1 cellular context compared by ENCODE assay signal in genomic region chr10:120850911-120851865, GRCh38.
TF ChIP-seq lines count a peak whose summit lies in the region.

WDR11 (plus strand) TSS chr10:120851362; CDS start chr10:120851421, 59 bp downstream.

TF ChIP-seq in HepG2, 621 proteins besides CTCF, POLR2A, EP300 and RAD21 (continued from another document and continues in another):
- TF ChIP-seq CEBPZ (IDR thresholded peaks at IDR 0.05; ENCODE audit: low read length) (no peak), ZNF20 (CRISPR knock-in tag; IDR thresholded peaks at IDR 0.05) (no peak), ZEB1 (IDR thresholded peaks at IDR 0.05; ENCODE audit: insufficient replicate concordance, low read depth) (peak; percentile 28), TEAD2 (CRISPR knock-in tag; IDR thresholded peaks at IDR 0.05) (peak; percentile 52; the same call in 1 of the 2 replicates), ZNF768 (CRISPR knock-in tag; IDR thresholded peaks at IDR 0.05) (peak; percentile 77), PLRG1 (conservative IDR thresholded peaks at IDR 0.05) (no peak), ATAD3A (CRISPR knock-in tag; IDR thresholded peaks at IDR 0.05) (no peak), MYC (CRISPR knock-in tag; IDR thresholded peaks at IDR 0.05; ENCODE audit: borderline replicate concordance) (peak; percentile 75), TBL1XR1 (IDR thresholded peaks at IDR 0.05; ENCODE audit: borderline replicate concordance, low read length, partially characterized antibody) (peak; percentile 56), ZNF709 (CRISPR knock-in tag; IDR thresholded peaks at IDR 0.05) (no peak), ZBTB1 (CRISPR knock-in tag; IDR thresholded peaks at IDR 0.05; ENCODE audit: borderline replicate concordance) (no peak), HDAC6 (IDR thresholded peaks at IDR 0.05; ENCODE audit: low read depth, low read length) (no peak), MEIS2 (CRISPR knock-in tag; IDR thresholded peaks at IDR 0.05) (peak; percentile 34; the same call in 1 of the 2 replicates), EEA1 (CRISPR knock-in tag; IDR thresholded peaks at IDR 0.05; ENCODE audit: borderline replicate concordance) (peak; percentile 46; the same call in 1 of the 2 replicates), ZC3H13 (CRISPR knock-in tag; IDR thresholded peaks at IDR 0.05) (no peak), ZNF720 (CRISPR knock-in tag; IDR thresholded peaks at IDR 0.05) (no peak), ZIK1 (CRISPR knock-in tag; IDR thresholded peaks at IDR 0.05; ENCODE audit: borderline replicate concordance, low read depth) (0 out of 2 replicates have a peak, but pooled peaks have one; percentile 58), ZNF329 (CRISPR knock-in tag; IDR thresholded peaks at IDR 0.05; ENCODE audit: low read depth) (no peak), HOXA5 (CRISPR knock-in tag; IDR thresholded peaks at IDR 0.05) (peak; percentile 90), TFDP1 (CRISPR knock-in tag; IDR thresholded peaks at IDR 0.05; ENCODE audit: borderline replicate concordance) (peak; percentile 13; the same call in 1 of the 2 replicates), TERF1 (CRISPR knock-in tag; IDR thresholded peaks at IDR 0.05) (no peak), ZNF460 (CRISPR knock-in tag; IDR thresholded peaks at IDR 0.05; ENCODE audit: borderline replicate concordance) (no peak), ZNF816 (CRISPR knock-in tag; IDR thresholded peaks at IDR 0.05; ENCODE audit: borderline replicate concordance) (no peak), NFYB (CRISPR knock-in tag; IDR thresholded peaks at IDR 0.05) (no peak), ZFYVE20 (CRISPR knock-in tag; IDR thresholded peaks at IDR 0.05; ENCODE audit: borderline replicate concordance, low read depth) (no peak), MTF1 (CRISPR knock-in tag; IDR thresholded peaks at IDR 0.05) (no peak), PCBP1 (IDR thresholded peaks at IDR 0.05; ENCODE audit: borderline replicate concordance, low read depth, low read length) (peak; percentile 89; the same call in 1 of the 2 replicates), NONO (IDR thresholded peaks at IDR 0.05) (no peak), NONO (CRISPR knock-in tag; conservative IDR thresholded peaks at IDR 0.05) (peak; percentile 95), TCF12 (IDR thresholded peaks at IDR 0.05) (no peak), TCF12 (CRISPR knock-in tag; IDR thresholded peaks at IDR 0.05) (no peak), CENPT (CRISPR knock-in tag; IDR thresholded peaks at IDR 0.05; ENCODE audit: low read depth) (no peak), RELA (CRISPR knock-in tag; IDR thresholded peaks at IDR 0.05) (no peak), ZSCAN9 (CRISPR knock-in tag; IDR thresholded peaks at IDR 0.05; ENCODE audit: borderline replicate concordance) (peak; percentile 67), MYNN (CRISPR knock-in tag; IDR thresholded peaks at IDR 0.05; ENCODE audit: low read depth) (peak; percentile 66; the same call in 1 of the 2 replicates), ZNF788 (CRISPR knock-in tag; IDR thresholded peaks at IDR 0.05; ENCODE audit: borderline replicate concordance) (peak; percentile 98), RFXANK (CRISPR knock-in tag; IDR thresholded peaks at IDR 0.05) (peak; percentile 81; the same call in 1 of the 2 replicates), KIAA2018 (CRISPR knock-in tag; IDR thresholded peaks at IDR 0.05; ENCODE audit: borderline replicate concordance) (0 out of 2 replicates have a peak, but pooled peaks have one; percentile 69), ZC3H4 (CRISPR knock-in tag; IDR thresholded peaks at IDR 0.05; ENCODE audit: borderline replicate concordance) (no peak), ZNF710 (CRISPR knock-in tag; IDR thresholded peaks at IDR 0.05; ENCODE audit: borderline replicate concordance) (peak; percentile 58; the same call in 1 of the 2 replicates), FOSL1 (CRISPR knock-in tag; IDR thresholded peaks at IDR 0.05; ENCODE audit: borderline replicate concordance) (no peak), HINFP (CRISPR knock-in tag; IDR thresholded peaks at IDR 0.05; ENCODE audit: low read depth) (no peak; the same call in 1 of the 2 replicates), ZNF775 (CRISPR knock-in tag; IDR thresholded peaks at IDR 0.05; ENCODE audit: borderline replicate concordance) (no peak; the same call in 1 of the 2 replicates), SNAPC2 (CRISPR knock-in tag; IDR thresholded peaks at IDR 0.05) (peak; percentile 88; the same call in 1 of the 2 replicates), KDM5B (CRISPR knock-in tag; IDR thresholded peaks at IDR 0.05; ENCODE audit: borderline replicate concordance) (peak; percentile 87; the same call in 1 of the 2 replicates), ZNF558 (CRISPR knock-in tag; IDR thresholded peaks at IDR 0.05; ENCODE audit: borderline replicate concordance) (peak; percentile 86; the same call in 1 of the 2 replicates), WIZ (CRISPR knock-in tag; IDR thresholded peaks at IDR 0.05) (peak; percentile 93)
- TF ChIP-seq, protein P1, sequence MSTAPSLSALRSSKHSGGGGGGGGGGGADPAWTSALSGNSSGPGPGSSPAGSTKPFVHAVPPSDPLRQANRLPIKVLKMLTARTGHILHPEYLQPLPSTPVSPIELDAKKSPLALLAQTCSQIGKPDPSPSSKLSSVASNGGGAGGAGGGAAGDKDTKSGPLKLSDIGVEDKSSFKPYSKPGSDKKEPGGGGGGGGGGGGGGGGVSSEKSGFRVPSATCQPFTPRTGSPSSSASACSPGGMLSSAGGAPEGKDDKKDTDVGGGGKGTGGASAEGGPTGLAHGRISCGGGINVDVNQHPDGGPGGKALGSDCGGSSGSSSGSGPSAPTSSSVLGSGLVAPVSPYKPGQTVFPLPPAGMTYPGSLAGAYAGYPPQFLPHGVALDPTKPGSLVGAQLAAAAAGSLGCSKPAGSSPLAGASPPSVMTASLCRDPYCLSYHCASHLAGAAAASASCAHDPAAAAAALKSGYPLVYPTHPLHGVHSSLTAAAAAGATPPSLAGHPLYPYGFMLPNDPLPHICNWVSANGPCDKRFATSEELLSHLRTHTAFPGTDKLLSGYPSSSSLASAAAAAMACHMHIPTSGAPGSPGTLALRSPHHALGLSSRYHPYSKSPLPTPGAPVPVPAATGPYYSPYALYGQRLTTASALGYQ (CRISPR knock-in tag; IDR thresholded peaks at IDR 0.05) = peak; percentile 66; the same call in 1 of the 2 replicates
